In the genomic region with DNA sequence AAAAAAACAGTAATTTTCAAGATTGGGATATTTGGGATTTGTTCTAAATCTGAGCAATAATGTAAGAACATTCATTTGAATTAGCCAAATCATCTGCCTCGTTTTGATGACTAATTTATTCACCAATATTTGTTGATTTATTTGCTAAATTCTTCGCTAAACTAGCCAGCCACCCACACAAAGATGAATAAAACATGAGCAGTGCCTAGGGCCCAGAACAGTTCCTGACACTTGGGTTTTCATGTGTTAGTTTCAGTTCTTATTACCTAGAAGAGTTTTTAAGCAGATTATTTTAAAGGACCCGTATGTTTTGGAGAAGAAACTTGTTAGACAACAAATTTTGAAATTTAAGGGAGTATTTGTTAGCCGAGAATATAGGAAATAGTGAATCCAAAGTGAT, we compare ENCODE assay signal across 8 cellular contexts. TPM values are rescaled to one million over a fixed set of nuclear protein-coding genes. Genes with fewer than 3 reads are reported as not detected.
DNase-seq lines count a peak whose midpoint lies in the region; ATAC-seq and TF ChIP-seq lines count a peak whose summit lies in the region.

No MANE protein-coding gene starts in this region.

- 0 out of 2 replicates have a peak, but pooled peaks cover 4% of the 10 kb centered on the region for H3K36me3 ChIP-seq in PC-9 (ENCODE audit: low read depth)

- peak overlapping the region; percentile 98 for H3K4me3 ChIP-seq in PC-9

- peak overlapping the region; percentile 94 for H3K4me2 ChIP-seq in PC-9

- H3K4me3 Mint-ChIP-seq in naive thymus-derived CD8-positive, alpha-beta T cell, result peak overlapping the region; percentile 86 to 98 (median 94)

- H3K27me3 ChIP-seq in PC-9 (ENCODE audit: insufficient read depth, low read depth), result no peaks in the 10 kb centered on the region

- H3K4me1 Mint-ChIP-seq in naive thymus-derived CD8-positive, alpha-beta T cell, result peaks cover 17 to 62% (median 51%) of the 10 kb centered on the region in 4 donors

- peak; percentile 14 for DNase-seq in activated T-cell treated with anti-CD3 and anti-CD28 coated beads for 24 hours (ENCODE audit: low read depth)
- DNase-seq in activated T-cell treated with anti-CD3 and anti-CD28 coated beads for 4 hours, result no peak
- no peak for DNase-seq in PC-9
- DNase-seq in dermis blood vessel endothelial cell, result peak; percentile 43
- peak in 4 of 10 donors; percentile 5 to 22 (median 16) for DNase-seq in naive thymus-derived CD8-positive, alpha-beta T cell
- no peak for DNase-seq in NCI-H524 (lab: John Stamatoyannopoulos, UW)
- DNase-seq in DMS114 treated with DMSO at 0.1 percent for 48 hours (lab: John Stamatoyannopoulos, UW; ENCODE audit: unreplicated experiment), result no peak

- H2AFZ ChIP-seq in PC-9, result 0 out of 2 replicates have a peak overlapping the region, but pooled peaks have one; percentile 95

- no peak for TF ChIP-seq CTCF in PC-9 (conservative IDR thresholded peaks at IDR 0.05)

- H3K9me3 Mint-ChIP-seq in naive thymus-derived CD8-positive, alpha-beta T cell, result no peaks in the 10 kb centered on the region

- H3K79me2 ChIP-seq in PC-9 (ENCODE audit: low read depth), result peaks cover 60% of the 10 kb centered on the region

- peak overlapping the region; percentile 62 to 99 (median 96) for H3K27ac Mint-ChIP-seq in naive thymus-derived CD8-positive, alpha-beta T cell

- H3K9me3 ChIP-seq in PC-9 (ENCODE audit: insufficient read depth, low read depth), result no peaks in the 10 kb centered on the region

- H4K20me1 ChIP-seq in PC-9 (ENCODE audit: insufficient read depth), result peaks cover 10% of the 10 kb centered on the region

- peak; percentile 39 for ATAC-seq in HG02623 (IDR thresholded peaks at IDR 0.05; ENCODE audit: unreplicated experiment)
- ATAC-seq in naive thymus-derived CD8-positive, alpha-beta T cell, result no peak

- POLR2A ChIA-PET in PC-9 (lab: Charles Lee; ENCODE audit: unreplicated experiment), result no interaction called here
- POLR2A ChIA-PET in naive thymus-derived CD8-positive, alpha-beta T cell (lab: Charles Lee), result interaction anchor here (2.3 kb wide), 1 partner anchor 82 kb away, joined by 5 read pairs; the partner anchor contains the start of gene C2CD5

- peaks cover 0 to 12% (median 0%) of the 10 kb centered on the region in 3 donors for H3K36me3 Mint-ChIP-seq in naive thymus-derived CD8-positive, alpha-beta T cell

- H3K27me3 Mint-ChIP-seq in naive thymus-derived CD8-positive, alpha-beta T cell, result peaks cover 0 to 3% (median 1%) of the 10 kb centered on the region in 5 donors

- H3K9me2 ChIP-seq in PC-9 (ENCODE audit: insufficient read depth), result no peaks in the 10 kb centered on the region

- CTCF ChIA-PET in PC-9 (lab: Charles Lee), result no interaction called here

- peak overlapping the region; percentile 85 for H3K27ac ChIP-seq in PC-9

- BruUV-seq in PC-9 (replicated peaks; lab: Mats Ljungman, UMichigan), result no TSS peak

- H3F3A ChIP-seq in PC-9 (ENCODE audit: insufficient read depth, low read depth), result peaks cover 2% of the 10 kb centered on the region; the same call in 1 of the 2 replicates

- intact Hi-C loops in PC-9 (cut with micrococcal nuclease; ENCODE audit: unreplicated experiment), result loop anchor here (5.0 to 10.0 kb wide), 3 partner anchors 162 to 579 kb away; partner anchors contain the start of gene CMAS

- H3K4me1 ChIP-seq in PC-9 (replicated peaks; ENCODE audit: insufficient read depth), result peaks cover 38% of the 10 kb centered on the region

RNA-seq across cellular contexts. Expression of gene ETNK1, which starts 1.5 kb away (rescaled TPM):
- total RNA-seq in PC-9 (2021) (64.0 and 87.9 TPM in 2 replicates), dermis blood vessel endothelial cell (37.1 and 41.8 TPM in 2 replicates)
- 10 to 100 TPM; 60.8 to 76.8 TPM for total RNA-seq in naive thymus-derived CD8-positive, alpha-beta T cell
- polyA plus RNA-seq in naive thymus-derived CD8-positive, alpha-beta T cell, result 10 to 100 TPM; 13.7 to 14.3 (median 14.0) TPM

Comparison
In these comparisons a context has a peak if more than half of its experiments do, and no peak if none do; other contexts are left out.
1. DNase-seq: peak in activated T-cell treated with anti-CD3 and anti-CD28 coated beads for 24 hours (single experiment) and dermis blood vessel endothelial cell (single experiment); none in activated T-cell treated with anti-CD3 and anti-CD28 coated beads for 4 hours (single experiment), PC-9 (0 of 2), NCI-H524 (0 of 2) and DMS114 treated with DMSO at 0.1 percent for 48 hours (single experiment).